Comparison of ENCODE assay signal across 10 cellular contexts in the genomic region with DNA sequence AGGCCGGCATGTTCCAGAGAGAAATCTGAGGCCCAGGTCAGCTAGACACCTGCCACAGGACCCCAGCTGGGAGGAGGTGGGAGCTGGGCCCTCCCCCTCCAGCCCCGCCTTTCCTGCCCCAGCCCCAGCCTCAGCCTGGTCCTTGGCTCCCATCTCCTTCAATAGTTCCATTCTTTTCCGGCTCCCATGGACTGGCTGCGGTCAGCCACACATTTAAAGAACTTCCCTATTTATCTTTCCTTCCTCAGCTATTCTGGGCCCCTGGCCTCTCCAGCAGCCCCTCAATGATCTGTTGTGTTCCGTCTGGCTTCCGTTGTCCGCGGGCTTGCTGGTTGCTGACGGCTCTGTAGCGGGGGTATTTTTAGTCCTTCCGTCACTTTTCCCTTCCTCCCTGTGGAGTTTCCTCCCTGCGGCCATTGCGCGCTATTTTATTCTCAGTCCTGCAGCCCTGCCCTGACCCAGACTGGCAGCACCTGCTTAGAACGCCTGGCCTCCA.
A peak's percentile ranks its signal among the peaks of the same experiment; 100 is the strongest.
DNase-seq lines count a peak whose midpoint lies in the region; ATAC-seq lines count a peak whose summit lies in the region.
"Had no signal": no experiment of that assay in that cellular context is flagged by ENCODE, and none has a peak within 500 bp of the region (broad histone marks: within the 10 kb centered on the region; RNA-seq: fewer than 3 reads in every experiment).

No MANE protein-coding gene starts in this region.

- no peaks in the 10 kb centered on the region for H3K36me3 Mint-ChIP-seq in stimulated activated memory B cell treated with anti-CD40 and anti-IgM and Interleukin-4, amounts not matched to agents 10 μg/mL and 1 μg/mL and 100 μg/mL, for 72 hours

- peak; percentile 17 for ATAC-seq in left colon
- ATAC-seq in stimulated activated memory B cell treated with anti-CD40 and anti-IgM and Interleukin-4, amounts not matched to agents 10 μg/mL and 1 μg/mL and 100 μg/mL, for 72 hours: no peak

- no peaks in the 10 kb centered on the region for H3K9me3 Mint-ChIP-seq in stimulated activated memory B cell treated with anti-CD40 and anti-IgM and Interleukin-4, amounts not matched to agents 10 μg/mL and 1 μg/mL and 100 μg/mL, for 72 hours

- no peak overlapping the region for H3K4me3 Mint-ChIP-seq in stimulated activated memory B cell treated with anti-CD40 and anti-IgM and Interleukin-4, amounts not matched to agents 10 μg/mL and 1 μg/mL and 100 μg/mL, for 72 hours

- no peak overlapping the region for H3K27ac Mint-ChIP-seq in stimulated activated memory B cell treated with anti-CD40 and anti-IgM and Interleukin-4, amounts not matched to agents 10 μg/mL and 1 μg/mL and 100 μg/mL, for 72 hours

- intact Hi-C loops in left colon (cut with DNase I, micrococcal nuclease): no loop called here

- peak; percentile 85 for DNase-seq in DMS 273 (lab: John Stamatoyannopoulos, UW; ENCODE audit: unreplicated experiment)
- no peak for DNase-seq in DMS 273 treated with DMSO at 0.1 percent for 48 hours (lab: John Stamatoyannopoulos, UW)
- peak; percentile 71 for DNase-seq in cerebellum (ENCODE audit: low spot score)
- peak; percentile 18 to 31 for DNase-seq in left colon
- DNase-seq in superior temporal gyrus (ENCODE audit: extremely low spot score): peak; percentile 29
- no peak for DNase-seq in NCI-H187 (lab: John Stamatoyannopoulos, UW)
- no peak for DNase-seq in NCI-H510A treated with DMSO at 0.1 percent for 48 hours (lab: John Stamatoyannopoulos, UW)
- DNase-seq: NCI-H1048, RPMI8226 had no signal

- H3K27me3 Mint-ChIP-seq in stimulated activated memory B cell treated with anti-CD40 and anti-IgM and Interleukin-4, amounts not matched to agents 10 μg/mL and 1 μg/mL and 100 μg/mL, for 72 hours: peaks cover 9% of the 10 kb centered on the region

- H3K4me1 Mint-ChIP-seq in stimulated activated memory B cell treated with anti-CD40 and anti-IgM and Interleukin-4, amounts not matched to agents 10 μg/mL and 1 μg/mL and 100 μg/mL, for 72 hours: no peaks in the 10 kb centered on the region

Comparison
In these comparisons a context has a peak if more than half of its experiments do, and no peak if none do; other contexts are left out.
1. DNase-seq: peak in DMS 273 (single experiment), cerebellum (single experiment), left colon (2 of 2) and superior temporal gyrus (single experiment); none in DMS 273 treated with DMSO at 0.1 percent for 48 hours (single experiment), NCI-H187 (0 of 2) and NCI-H510A treated with DMSO at 0.1 percent for 48 hours (single experiment).